ENCODE assay signal across 2 cellular contexts in genomic region chr16:15045270-15045669, GRCh38.
TF ChIP-seq lines count a peak whose summit lies in the region.
"Not testable (repeated sequence)": the region's sequence is repeated elsewhere in the genome, so short reads cannot be mapped to it uniquely, and the experiment has no call there.

No MANE protein-coding gene starts in this region.

TF ChIP-seq in HEK293, 187 proteins besides CTCF, POLR2A, EP300 and RAD21:
- peak; percentile 18; the same call in 1 of the 2 replicates for TF ChIP-seq ZFHX2 (tag by site-specific recombination; conservative IDR thresholded peaks at IDR 0.05)

TF ChIP-seq in HepG2, 621 proteins besides CTCF, POLR2A, EP300 and RAD21:
- TF ChIP-seq ZNF770 (CRISPR knock-in tag; IDR thresholded peaks at IDR 0.05) (peak; percentile 51; the same call in 1 of the 2 replicates), ATF7 (IDR thresholded peaks at IDR 0.05) (0 out of 2 replicates have a peak, but pooled peaks have one; percentile 16)
- not testable (repeated sequence) for TF ChIP-seq ATF7 (CRISPR knock-in tag; IDR thresholded peaks at IDR 0.05)
